In genomic region chr17:61806081-61806828, GRCh38 we compare ENCODE assay signal across 17 cellular contexts.
DNase-seq lines count a peak whose midpoint lies in the region; ATAC-seq, FAIRE-seq and TF ChIP-seq lines count a peak whose summit lies in the region.
"Had no signal": no experiment of that assay in that cellular context is flagged by ENCODE, and none has a peak within 500 bp of the region (broad histone marks: within the 10 kb centered on the region; RNA-seq: fewer than 3 reads in every experiment).

No MANE protein-coding gene starts in this region.

- peak; percentile 54 for FAIRE-seq in GM19239 (lab: Jason Lieb, UNC)
- FAIRE-seq: H1 had no signal

- no peak for TF ChIP-seq CTCF in 22Rv1 (IDR thresholded peaks at IDR 0.05)

- peaks cover 5% of the 10 kb centered on the region for H3K36me3 Mint-ChIP-seq in central memory CD8-positive, alpha-beta T cell (ENCODE audit: insufficient read depth)

- H3K27me3 Mint-ChIP-seq in central memory CD8-positive, alpha-beta T cell, result no peaks in the 10 kb centered on the region

- H3K27ac Mint-ChIP-seq in central memory CD8-positive, alpha-beta T cell (ENCODE audit: low read depth), result peak overlapping the region; percentile 16
- H3K27ac Mint-ChIP-seq: activated T-helper 2 cell treated with anti-CD3 and anti-CD28 coated beads, Interferon-gamma antibody, Interleukin-2, Interleukin-4, amounts not matched to agents 10 μg/mL and 5 μg/mL and 100 μg/mL, durations not matched to agents 14 hours and 24 hours and 36 hours had no signal

- H3K9me3 Mint-ChIP-seq in central memory CD8-positive, alpha-beta T cell, result no peaks in the 10 kb centered on the region
- H3K9me3 Mint-ChIP-seq: activated T-helper 2 cell treated with anti-CD3 and anti-CD28 coated beads, Interferon-gamma antibody, Interleukin-2, Interleukin-4, amounts not matched to agents 10 μg/mL and 5 μg/mL and 100 μg/mL, durations not matched to agents 14 hours and 24 hours and 36 hours had no signal

- peaks cover 7% of the 10 kb centered on the region for H3K4me1 Mint-ChIP-seq in central memory CD8-positive, alpha-beta T cell

- peak; percentile 89 for ATAC-seq in central memory CD8-positive, alpha-beta T cell (replicated peaks; ENCODE audit: extremely low read depth, poor library complexity, severe bottlenecking)
- no peak for ATAC-seq in HG02852 (IDR thresholded peaks at IDR 0.05; ENCODE audit: unreplicated experiment)
- ATAC-seq: stimulated activated naive CD8-positive, alpha-beta T cell treated with anti-CD3 and anti-CD28 coated beads, Interleukin-15, Interleukin-2, amounts not matched to agents 100 U/mL and 50 U/mL, for 24 hours had no signal

- 0 out of 2 replicates have a peak overlapping the region, but pooled peaks have one; percentile 2 for H3K27ac ChIP-seq in 22Rv1
- H3K27ac ChIP-seq: SK-N-MC had no signal

- H3K4me3 Mint-ChIP-seq in central memory CD8-positive, alpha-beta T cell, result peak overlapping the region; percentile 38

- DNase-seq in GM19239 (ENCODE audit: insufficient read length, low spot score) (no peak), NCI-H510A treated with DMSO at 0.1 percent for 48 hours (lab: John Stamatoyannopoulos, UW) (peak; percentile 30), NCI-H1105 (lab: John Stamatoyannopoulos, UW) (no peak), GM19240 (ENCODE audit: insufficient read length, low spot score) (no peak)
- DNase-seq in central memory CD8-positive, alpha-beta T cell (ENCODE audit: low spot score in 2 of 2), result no peak
- DNase-seq in stimulated activated naive CD4-positive, alpha-beta T cell (lab: John Stamatoyannopoulos, UW), result no peak
- DNase-seq: DND-41; effector CD4-positive, alpha-beta T cell; islet precursor cell; MM.1S; stimulated activated CD4-positive, alpha-beta T cell treated with anti-CD3 and anti-CD28 coated beads, Interleukin-4, amount 100 ng/mL, for 1 hour; stimulated activated naive CD8-positive, alpha-beta T cell treated with anti-CD3 and anti-CD28 coated beads, Interleukin-15, Interleukin-2, amounts not matched to agents 100 U/mL and 50 U/mL, for 24 hours had no signal
